In the genomic region with DNA sequence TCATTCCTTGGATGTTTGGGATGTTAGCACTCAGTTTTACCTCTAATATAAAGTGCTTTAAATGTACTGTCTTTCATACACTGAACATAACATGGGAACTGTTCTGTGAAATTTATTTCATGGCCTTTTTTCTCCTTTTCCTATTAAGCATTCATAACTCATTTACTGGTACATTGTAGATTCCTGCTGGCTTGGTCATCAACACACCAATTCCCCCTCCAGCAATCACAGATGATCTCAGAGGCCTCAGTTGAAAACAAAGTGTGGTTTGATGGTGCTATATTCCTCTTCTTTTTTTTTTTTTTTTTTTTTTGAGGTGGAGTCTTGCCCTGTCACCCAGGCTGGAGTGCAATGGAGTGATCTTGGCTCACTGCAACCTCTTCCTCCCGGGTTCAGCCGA, we compare ENCODE assay signal across 1 cellular context.
TF ChIP-seq lines count a peak whose summit lies in the region.

No MANE protein-coding gene starts in this region.

TF ChIP-seq in HEK293T, 16 proteins besides CTCF, POLR2A, EP300 and RAD21 (continued from another document):
- TF ChIP-seq TARDBP (IDR thresholded peaks at IDR 0.05) = no peak
- TF ChIP-seq, protein P1, sequence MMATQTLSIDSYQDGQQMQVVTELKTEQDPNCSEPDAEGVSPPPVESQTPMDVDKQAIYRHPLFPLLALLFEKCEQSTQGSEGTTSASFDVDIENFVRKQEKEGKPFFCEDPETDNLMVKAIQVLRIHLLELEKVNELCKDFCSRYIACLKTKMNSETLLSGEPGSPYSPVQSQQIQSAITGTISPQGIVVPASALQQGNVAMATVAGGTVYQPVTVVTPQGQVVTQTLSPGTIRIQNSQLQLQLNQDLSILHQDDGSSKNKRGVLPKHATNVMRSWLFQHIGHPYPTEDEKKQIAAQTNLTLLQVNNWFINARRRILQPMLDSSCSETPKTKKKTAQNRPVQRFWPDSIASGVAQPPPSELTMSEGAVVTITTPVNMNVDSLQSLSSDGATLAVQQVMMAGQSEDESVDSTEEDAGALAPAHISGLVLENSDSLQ (IDR thresholded peaks at IDR 0.05) = no peak
TF ChIP-seq in HEK293T: peak in this region for 0.
